ENCODE assay signal across 20 cellular contexts in genomic region chr9:2413196-2413840, GRCh38.
DNase-seq lines count a peak whose midpoint lies in the region; ATAC-seq and TF ChIP-seq lines count a peak whose summit lies in the region.
"Had no signal": no experiment of that assay in that cellular context is flagged by ENCODE, and none has a peak within 500 bp of the region (broad histone marks: within the 10 kb centered on the region; RNA-seq: fewer than 3 reads in every experiment).

No MANE protein-coding gene starts in this region.

- no peak overlapping the region for H3K9ac ChIP-seq in SK-N-SH
- H3K9ac ChIP-seq: KMS-11 had no signal

- H3K9me2 ChIP-seq in SK-N-SH, result no peaks in the 10 kb centered on the region

- POLR2A ChIA-PET in SK-N-SH (lab: Yijun Ruan, JAX), result no interaction called here

- intact Hi-C loops in body of pancreas (cut with DNase I), result no loop called here
- intact Hi-C loops in uterus (cut with DNase I; ENCODE audit: low total_unique reads), result no loop called here

- no peaks in the 10 kb centered on the region for H3K27me3 Mint-ChIP-seq in nephron (ENCODE audit: low read depth)
- H3K27me3 Mint-ChIP-seq: CD4-positive, CD25-positive, alpha-beta regulatory T cell had no signal

- H3K9me3 ChIP-seq in SK-N-SH (no peaks in the 10 kb centered on the region), body of pancreas (no peaks in the 10 kb centered on the region), uterus (no peaks in the 10 kb centered on the region), right atrium auricular region (no peaks in the 10 kb centered on the region)
- H3K9me3 ChIP-seq: MG63, Peyer's patch had no signal

- no peaks in the 10 kb centered on the region for H4K20me1 ChIP-seq in SK-N-SH (ENCODE audit: insufficient read depth)

- H3F3A ChIP-seq in SK-N-SH (replicated peaks; ENCODE audit: insufficient read depth), result peaks cover 12% of the 10 kb centered on the region

- H3K27ac ChIP-seq in SK-N-SH (ENCODE audit: low read depth in 2 of 2, low read length in 1 of 2) (no peak overlapping the region), body of pancreas (peak overlapping the region; percentile 51 to 70 (median 58)), uterus (peak overlapping the region; percentile 48), right atrium auricular region (no peak overlapping the region)
- H3K27ac ChIP-seq: KMS-11, Peyer's patch had no signal

- H3K79me2 ChIP-seq in SK-N-SH (ENCODE audit: insufficient read depth), result no peaks in the 10 kb centered on the region

- CTCF ChIA-PET in SK-N-SH (lab: Yijun Ruan, JAX), result no interaction called here

- peaks cover 56% of the 10 kb centered on the region for H3K4me1 Mint-ChIP-seq in nephron
- H3K4me1 Mint-ChIP-seq: CD4-positive, CD25-positive, alpha-beta regulatory T cell had no signal

- H3K27me3 ChIP-seq in SK-N-SH (ENCODE audit: insufficient read depth) (no peaks in the 10 kb centered on the region), body of pancreas (no peaks in the 10 kb centered on the region), uterus (no peaks in the 10 kb centered on the region), right atrium auricular region (no peaks in the 10 kb centered on the region)
- H3K27me3 ChIP-seq: MG63, Peyer's patch had no signal

- ATAC-seq in SK-N-SH treated with all-trans-retinoic acid at 6 μM for 48 hours (no peak), body of pancreas (peak; percentile 90), GM21717 (IDR thresholded peaks at IDR 0.05; ENCODE audit: unreplicated experiment) (no peak)
- ATAC-seq: HepG2 had no signal

- H3K36me3 ChIP-seq in SK-N-SH (replicated peaks in 1 of 2; ENCODE audit: control insufficient read depth in 1 of 2, insufficient read depth in 2 of 2, low read length in 1 of 2) (no peaks in the 10 kb centered on the region), body of pancreas (replicated peaks in 1 of 2; ENCODE audit: insufficient read depth in 1 of 2, low read depth in 2 of 2) (no peaks in the 10 kb centered on the region), uterus (no peaks in the 10 kb centered on the region), right atrium auricular region (no peaks in the 10 kb centered on the region)
- H3K36me3 ChIP-seq: MG63, Peyer's patch had no signal

- H3K36me3 Mint-ChIP-seq in nephron (ENCODE audit: low read depth), result no peaks in the 10 kb centered on the region
- H3K36me3 Mint-ChIP-seq: CD4-positive, CD25-positive, alpha-beta regulatory T cell had no signal

- H3K9me3 Mint-ChIP-seq in nephron, result peaks cover 2% of the 10 kb centered on the region

- TF ChIP-seq EP300 in SK-N-SH (IDR thresholded peaks at IDR 0.05; ENCODE audit: borderline replicate concordance in 1 of 2, low read depth in 1 of 2, low read length in 1 of 2), result no peak

- peak overlapping the region; percentile 97 to 99 (median 98) for H3K27ac Mint-ChIP-seq in nephron
- H3K27ac Mint-ChIP-seq: CD4-positive, CD25-positive, alpha-beta regulatory T cell had no signal

- peak overlapping the region in 1 of 3 experiments; percentile 36 for H3K4me3 Mint-ChIP-seq in nephron
- H3K4me3 Mint-ChIP-seq: CD4-positive, CD25-positive, alpha-beta regulatory T cell had no signal

- H3K4me2 ChIP-seq in SK-N-SH, result no peak overlapping the region
- H3K4me2 ChIP-seq: KMS-11 had no signal

- WGBS in SK-N-SH (ENCODE audit: low lambda C conversion rate), result 74% methylated on average over 4 of the region's 4 CpGs
- WGBS in body of pancreas, 2 donors, result 36 to 41% methylated on average over 3 to 4 of the region's 4 CpGs

- DNase-seq in SK-N-SH, result no peak
- DNase-seq in body of pancreas, result peak; percentile 51 to 77 (median 69)
- DNase-seq in uterus, result no peak
- no peak for DNase-seq in right atrium auricular region (ENCODE audit: low spot score)
- no peak for DNase-seq in activated naive CD4-positive, alpha-beta T cell treated with anti-CD3 and anti-CD28 coated beads, Interleukin-2, amount 50 U/mL, for 16 hours
- DNase-seq: AML-193; Calu3; CD4-positive, CD25-positive, alpha-beta regulatory T cell; H7; MG63; NCI-H1105; NCI-H1694 treated with DMSO at 0.1 percent for 48 hours; NCI-H526; Peyer's patch; SHP77 had no signal

- TF ChIP-seq POLR2A in body of pancreas (IDR thresholded peaks at IDR 0.05), result no peak
- no peak for TF ChIP-seq POLR2A in uterus (IDR thresholded peaks at IDR 0.05)

- TF ChIP-seq CTCF in SK-N-SH (IDR thresholded peaks at IDR 0.05) (no peak), body of pancreas (IDR thresholded peaks at IDR 0.05) (peak in 1 of 7 experiments; percentile 4), nephron (IDR thresholded peaks at IDR 0.05; ENCODE audit: unreplicated experiment in 3 of 3) (no peak), uterus (IDR thresholded peaks at IDR 0.05) (no peak), right atrium auricular region (IDR thresholded peaks at IDR 0.05) (no peak)

- peaks cover 0 to 12% of the 10 kb centered on the region in 2 experiments; a peak in 2 of 4 replicates for H3K4me1 ChIP-seq in SK-N-SH (ENCODE audit: control insufficient read depth in 1 of 2, insufficient read depth in 2 of 2, low read depth in 1 of 2, low read length in 1 of 2)
- H3K4me1 ChIP-seq in body of pancreas, result peaks cover 36% of the 10 kb centered on the region
- peaks cover 0 to 6% of the 10 kb centered on the region in 2 donors for H3K4me1 ChIP-seq in uterus
- H3K4me1 ChIP-seq in right atrium auricular region, result no peaks in the 10 kb centered on the region
- H3K4me1 ChIP-seq: Peyer's patch had no signal

- H3K4me3 ChIP-seq in SK-N-SH (ENCODE audit: low read depth in 2 of 2, low read length in 1 of 2) (no peak overlapping the region), body of pancreas (no peak overlapping the region), uterus (no peak overlapping the region), right atrium auricular region (no peak overlapping the region)
- H3K4me3 ChIP-seq: MG63, Peyer's patch had no signal

- peak overlapping the region; percentile 44; the same call in 1 of the 2 replicates for H2AFZ ChIP-seq in SK-N-SH (ENCODE audit: low read depth)

- no peak for TF ChIP-seq RAD21 in SK-N-SH (IDR thresholded peaks at IDR 0.05; ENCODE audit: low read length)

TF ChIP-seq in SK-N-SH, 30 proteins besides CTCF, POLR2A, EP300 and RAD21:
- TF ChIP-seq MXI1 (IDR thresholded peaks at IDR 0.05; ENCODE audit: low read depth, low read length) (no peak), FOXM1 (IDR thresholded peaks at IDR 0.05; ENCODE audit: low read depth) (no peak)

TF ChIP-seq in SK-N-SH treated with all-trans-retinoic acid at 6 μM for 48 hours, 23 proteins besides CTCF, POLR2A, EP300 and RAD21:
- TF ChIP-seq ARNTL (CRISPR knock-in tag; IDR thresholded peaks at IDR 0.05; ENCODE audit: borderline replicate concordance, low read depth), result no peak
- TF ChIP-seq CSDC2 (CRISPR knock-in tag; IDR thresholded peaks at IDR 0.05), result no peak
- TF ChIP-seq ZNF70 (CRISPR knock-in tag; IDR thresholded peaks at IDR 0.05), result no peak
- no peak for TF ChIP-seq RARB (CRISPR knock-in tag; IDR thresholded peaks at IDR 0.05)
- no peak for TF ChIP-seq ZFP3 (CRISPR knock-in tag; IDR thresholded peaks at IDR 0.05)
- no peak for TF ChIP-seq SNAI2 (CRISPR knock-in tag; IDR thresholded peaks at IDR 0.05)
- TF ChIP-seq ISL1 (CRISPR knock-in tag; IDR thresholded peaks at IDR 0.05), result no peak
- no peak for TF ChIP-seq TCF4 (CRISPR knock-in tag; IDR thresholded peaks at IDR 0.05; ENCODE audit: borderline replicate concordance)
- no peak for TF ChIP-seq ZFP30 (CRISPR knock-in tag; IDR thresholded peaks at IDR 0.05)
- TF ChIP-seq ZNF8 (CRISPR knock-in tag; IDR thresholded peaks at IDR 0.05), result no peak
- TF ChIP-seq, protein P1, sequence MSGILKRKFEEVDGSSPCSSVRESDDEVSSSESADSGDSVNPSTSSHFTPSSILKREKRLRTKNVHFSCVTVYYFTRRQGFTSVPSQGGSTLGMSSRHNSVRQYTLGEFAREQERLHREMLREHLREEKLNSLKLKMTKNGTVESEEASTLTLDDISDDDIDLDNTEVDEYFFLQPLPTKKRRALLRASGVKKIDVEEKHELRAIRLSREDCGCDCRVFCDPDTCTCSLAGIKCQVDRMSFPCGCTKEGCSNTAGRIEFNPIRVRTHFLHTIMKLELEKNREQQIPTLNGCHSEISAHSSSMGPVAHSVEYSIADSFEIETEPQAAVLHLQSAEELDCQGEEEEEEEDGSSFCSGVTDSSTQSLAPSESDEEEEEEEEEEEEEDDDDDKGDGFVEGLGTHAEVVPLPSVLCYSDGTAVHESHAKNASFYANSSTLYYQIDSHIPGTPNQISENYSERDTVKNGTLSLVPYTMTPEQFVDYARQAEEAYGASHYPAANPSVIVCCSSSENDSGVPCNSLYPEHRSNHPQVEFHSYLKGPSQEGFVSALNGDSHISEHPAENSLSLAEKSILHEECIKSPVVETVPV (CRISPR knock-in tag; IDR thresholded peaks at IDR 0.05), result no peak
- TF ChIP-seq, protein P2, sequence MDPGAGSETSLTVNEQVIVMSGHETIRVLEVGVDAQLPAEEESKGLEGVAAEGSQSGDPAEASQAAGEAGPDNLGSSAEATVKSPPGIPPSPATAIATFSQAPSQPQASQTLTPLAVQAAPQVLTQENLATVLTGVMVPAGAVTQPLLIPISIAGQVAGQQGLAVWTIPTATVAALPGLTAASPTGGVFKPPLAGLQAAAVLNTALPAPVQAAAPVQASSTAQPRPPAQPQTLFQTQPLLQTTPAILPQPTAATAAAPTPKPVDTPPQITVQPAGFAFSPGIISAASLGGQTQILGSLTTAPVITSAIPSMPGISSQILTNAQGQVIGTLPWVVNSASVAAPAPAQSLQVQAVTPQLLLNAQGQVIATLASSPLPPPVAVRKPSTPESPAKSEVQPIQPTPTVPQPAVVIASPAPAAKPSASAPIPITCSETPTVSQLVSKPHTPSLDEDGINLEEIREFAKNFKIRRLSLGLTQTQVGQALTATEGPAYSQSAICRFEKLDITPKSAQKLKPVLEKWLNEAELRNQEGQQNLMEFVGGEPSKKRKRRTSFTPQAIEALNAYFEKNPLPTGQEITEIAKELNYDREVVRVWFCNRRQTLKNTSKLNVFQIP (CRISPR knock-in tag; IDR thresholded peaks at IDR 0.05; ENCODE audit: borderline replicate concordance, low read depth), result no peak
- TF ChIP-seq CREB5 (CRISPR knock-in tag; IDR thresholded peaks at IDR 0.05; ENCODE audit: low read depth), result no peak

Comparison
In these comparisons a context has a peak if more than half of its experiments do, and no peak if none do; other contexts are left out.
1. DNase-seq: peak in body of pancreas (4 of 4); none in SK-N-SH (single experiment), uterus (0 of 2), right atrium auricular region (single experiment) and activated naive CD4-positive, alpha-beta T cell treated with anti-CD3 and anti-CD28 coated beads, Interleukin-2, amount 50 U/mL, for 16 hours (single experiment).
2. H3K27ac ChIP-seq: peak in body of pancreas (4 of 4) and uterus (2 of 2); none in SK-N-SH (0 of 2) and right atrium auricular region (0 of 2).